ENCODE assay signal across 20 cellular contexts in the genomic region with DNA sequence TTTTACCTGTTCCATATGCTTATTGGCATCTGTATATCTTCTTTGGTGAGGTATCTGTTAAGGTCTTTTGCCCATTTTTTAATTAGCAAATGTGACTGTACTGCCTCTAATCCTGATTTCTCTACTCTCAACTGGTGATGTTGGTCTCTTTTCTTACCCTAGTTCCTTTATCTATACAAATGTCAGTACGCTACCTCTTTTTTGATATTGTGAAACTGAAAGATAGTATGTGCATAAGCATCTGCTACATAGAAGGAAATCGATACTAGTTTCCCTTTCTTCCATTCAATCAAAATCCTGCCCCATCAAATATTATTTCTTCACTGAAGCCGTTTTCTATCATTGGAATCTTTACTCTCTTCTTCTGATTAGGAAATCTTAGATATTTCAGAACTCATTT.
"Had no signal": no experiment of that assay in that cellular context is flagged by ENCODE, and none has a peak within 500 bp of the region (broad histone marks: within the 10 kb centered on the region; RNA-seq: fewer than 3 reads in every experiment).

No MANE protein-coding gene starts in this region.

- DNase-seq: dorsolateral prefrontal cortex; effector CD8-positive, alpha-beta T cell; foreskin melanocyte; head of caudate nucleus; hypothalamus; kidney glomerular epithelial cell; mesendoderm; naive B cell; psoas muscle; retina; right lobe of liver; stimulated activated CD4-positive, alpha-beta T cell treated with anti-CD3 and anti-CD28 coated beads, Interleukin-4, amount 100 ng/mL, for 24 hours; stimulated activated naive B cell treated with anti-CD40 and anti-IgM and Interleukin-4, amounts not matched to agents 10 μg/mL and 1 μg/mL and 100 μg/mL, for 72 hours; stimulated activated naive CD8-positive, alpha-beta T cell treated with anti-CD3 and anti-CD28 coated beads, Interleukin-15, amount 100 ng/mL, for 72 hours; testis; upper lobe of right lung had no signal

- H3K4me1 ChIP-seq: parathyroid adenoma, psoas muscle, tibial nerve, upper lobe of right lung, vagina had no signal

- H3K4me1 Mint-ChIP-seq: naive B cell; nephron; stimulated activated naive B cell treated with anti-CD40 and anti-IgM and Interleukin-4, amounts not matched to agents 10 μg/mL and 1 μg/mL and 100 μg/mL, for 72 hours; stimulated activated naive CD8-positive, alpha-beta T cell treated with anti-CD3 and anti-CD28 coated beads, Interleukin-15, amount 100 ng/mL, for 72 hours had no signal

- H3K36me3 ChIP-seq: right lobe of liver, tibial nerve, upper lobe of right lung, vagina had no signal

- ATAC-seq: stimulated activated naive B cell treated with anti-CD40 and anti-IgM and Interleukin-4, amounts not matched to agents 10 μg/mL and 1 μg/mL and 100 μg/mL, for 72 hours; stimulated activated naive CD8-positive, alpha-beta T cell treated with anti-CD3 and anti-CD28 coated beads, Interleukin-15, amount 100 ng/mL, for 72 hours; upper lobe of right lung had no signal

- H3K4me3 ChIP-seq: dorsolateral prefrontal cortex, psoas muscle, right lobe of liver, testis, tibial nerve, upper lobe of right lung, vagina had no signal

- H3K9me3 Mint-ChIP-seq: nephron; stimulated activated naive CD8-positive, alpha-beta T cell treated with anti-CD3 and anti-CD28 coated beads, Interleukin-15, amount 100 ng/mL, for 72 hours had no signal

- H3K27me3 ChIP-seq: dorsolateral prefrontal cortex, right lobe of liver, testis, tibial nerve, upper lobe of right lung, vagina had no signal

- H3K27ac Mint-ChIP-seq: naive B cell; nephron; stimulated activated naive B cell treated with anti-CD40 and anti-IgM and Interleukin-4, amounts not matched to agents 10 μg/mL and 1 μg/mL and 100 μg/mL, for 72 hours; stimulated activated naive CD8-positive, alpha-beta T cell treated with anti-CD3 and anti-CD28 coated beads, Interleukin-15, amount 100 ng/mL, for 72 hours had no signal

- H3K4me3 Mint-ChIP-seq: naive B cell; nephron; stimulated activated naive B cell treated with anti-CD40 and anti-IgM and Interleukin-4, amounts not matched to agents 10 μg/mL and 1 μg/mL and 100 μg/mL, for 72 hours; stimulated activated naive CD8-positive, alpha-beta T cell treated with anti-CD3 and anti-CD28 coated beads, Interleukin-15, amount 100 ng/mL, for 72 hours had no signal

- H3K9me3 ChIP-seq: psoas muscle, right lobe of liver, testis, tibial nerve, upper lobe of right lung, vagina had no signal

- H3K27ac ChIP-seq: dorsolateral prefrontal cortex, parathyroid adenoma, psoas muscle, right lobe of liver, testis, tibial nerve, upper lobe of right lung, vagina had no signal

- H3K27me3 Mint-ChIP-seq: naive B cell; stimulated activated naive B cell treated with anti-CD40 and anti-IgM and Interleukin-4, amounts not matched to agents 10 μg/mL and 1 μg/mL and 100 μg/mL, for 72 hours had no signal
